ENCODE assay signal across 8 cellular contexts in genomic region chr17:29251969-29252866, GRCh38. TPM values are rescaled to one million over a fixed set of nuclear protein-coding genes. Genes with fewer than 3 reads are reported as not detected.
A peak's percentile ranks its signal among the peaks of the same experiment; 100 is the strongest.
DNase-seq lines count a peak whose midpoint lies in the region; ATAC-seq and TF ChIP-seq lines count a peak whose summit lies in the region.

No MANE protein-coding gene starts in this region.

- no peak for ATAC-seq in GM21786 (IDR thresholded peaks at IDR 0.05; ENCODE audit: unreplicated experiment)

- TF ChIP-seq CTCF in esophagus muscularis mucosa (IDR thresholded peaks at IDR 0.05) = peak; percentile 27 to 52 (median 33)
- TF ChIP-seq CTCF in suprapubic skin (IDR thresholded peaks at IDR 0.05) = peak; percentile 7 to 21

- intact Hi-C loops in esophagus muscularis mucosa (cut with DNase I) = no loop called here

- TF ChIP-seq EP300 in esophagus muscularis mucosa (IDR thresholded peaks at IDR 0.05) = no peak
- TF ChIP-seq EP300 in suprapubic skin (IDR thresholded peaks at IDR 0.05) = no peak

- no peaks in the 10 kb centered on the region for H3K27me3 ChIP-seq in esophagus muscularis mucosa
- H3K27me3 ChIP-seq in suprapubic skin = no peaks in the 10 kb centered on the region

- H3K4me3 ChIP-seq in esophagus muscularis mucosa (no peak overlapping the region), suprapubic skin (no peak overlapping the region)

- peaks cover 25 to 36% (median 32%) of the 10 kb centered on the region in 4 donors for H3K4me1 ChIP-seq in esophagus muscularis mucosa
- peaks cover 41% of the 10 kb centered on the region for H3K4me1 ChIP-seq in suprapubic skin

- TF ChIP-seq POLR2A in esophagus muscularis mucosa (IDR thresholded peaks at IDR 0.05; ENCODE audit: low read depth) (no peak), suprapubic skin (IDR thresholded peaks at IDR 0.05) (no peak)

- DNase-seq in NCI-H82 (lab: John Stamatoyannopoulos, UW) (peak; percentile 36), NCI-H82 treated with DMSO at 0.1 percent for 48 hours (lab: John Stamatoyannopoulos, UW; ENCODE audit: unreplicated experiment) (no peak), NCI-H69 (lab: John Stamatoyannopoulos, UW) (peak; percentile 27), esophagus muscularis mucosa (ENCODE audit: extremely low spot score) (peak; percentile 24), suprapubic skin (ENCODE audit: low spot score in 2 of 2) (no peak), NCI-H146 treated with DMSO at 0.1 percent for 48 hours (lab: John Stamatoyannopoulos, UW; ENCODE audit: unreplicated experiment) (no peak), amniotic stem cell (lab: John Stamatoyannopoulos, UW) (no peak)

- H3K27ac ChIP-seq in esophagus muscularis mucosa (replicated peaks in 1 of 4) = peak overlapping the region in 1 of 4 donors; percentile 6
- H3K27ac ChIP-seq in suprapubic skin = no peak overlapping the region

- WGBS in esophagus muscularis mucosa = 75% methylated on average over 9 of the region's 9 CpGs
- whole genome bisulfite sequencing in suprapubic skin = 60% methylated on average over 9 of the region's 9 CpGs

- H3K9me3 ChIP-seq in esophagus muscularis mucosa = no peaks in the 10 kb centered on the region
- H3K9me3 ChIP-seq in suprapubic skin = no peaks in the 10 kb centered on the region

- H3K36me3 ChIP-seq in esophagus muscularis mucosa (peaks cover 0 to 5% (median 2%) of the 10 kb centered on the region in 4 donors), suprapubic skin (peaks cover 8% of the 10 kb centered on the region)

RNA-seq across cellular contexts. Expression of gene CRYBA1, which starts 5.6 kb away (rescaled TPM):
- not detected for total RNA-seq in esophagus muscularis mucosa
- not detected for total RNA-seq in suprapubic skin

RNA-seq across cellular contexts. Expression of gene NUFIP2, which starts 41.7 kb away (rescaled TPM):
- total RNA-seq in esophagus muscularis mucosa = 10 to 100 TPM; 27.6 to 37.6 (median 30.5) TPM
- total RNA-seq in suprapubic skin = 10 to 100 TPM; 31.0 to 36.4 (median 35.6) TPM

Comparison
In these comparisons a context has a peak if more than half of its experiments do, and no peak if none do; other contexts are left out.
1. DNase-seq: peak in NCI-H82 (single experiment), NCI-H69 (single experiment) and esophagus muscularis mucosa (single experiment); none in NCI-H82 treated with DMSO at 0.1 percent for 48 hours (single experiment), suprapubic skin (0 of 2), NCI-H146 treated with DMSO at 0.1 percent for 48 hours (single experiment) and amniotic stem cell (single experiment).